In the genomic region with DNA sequence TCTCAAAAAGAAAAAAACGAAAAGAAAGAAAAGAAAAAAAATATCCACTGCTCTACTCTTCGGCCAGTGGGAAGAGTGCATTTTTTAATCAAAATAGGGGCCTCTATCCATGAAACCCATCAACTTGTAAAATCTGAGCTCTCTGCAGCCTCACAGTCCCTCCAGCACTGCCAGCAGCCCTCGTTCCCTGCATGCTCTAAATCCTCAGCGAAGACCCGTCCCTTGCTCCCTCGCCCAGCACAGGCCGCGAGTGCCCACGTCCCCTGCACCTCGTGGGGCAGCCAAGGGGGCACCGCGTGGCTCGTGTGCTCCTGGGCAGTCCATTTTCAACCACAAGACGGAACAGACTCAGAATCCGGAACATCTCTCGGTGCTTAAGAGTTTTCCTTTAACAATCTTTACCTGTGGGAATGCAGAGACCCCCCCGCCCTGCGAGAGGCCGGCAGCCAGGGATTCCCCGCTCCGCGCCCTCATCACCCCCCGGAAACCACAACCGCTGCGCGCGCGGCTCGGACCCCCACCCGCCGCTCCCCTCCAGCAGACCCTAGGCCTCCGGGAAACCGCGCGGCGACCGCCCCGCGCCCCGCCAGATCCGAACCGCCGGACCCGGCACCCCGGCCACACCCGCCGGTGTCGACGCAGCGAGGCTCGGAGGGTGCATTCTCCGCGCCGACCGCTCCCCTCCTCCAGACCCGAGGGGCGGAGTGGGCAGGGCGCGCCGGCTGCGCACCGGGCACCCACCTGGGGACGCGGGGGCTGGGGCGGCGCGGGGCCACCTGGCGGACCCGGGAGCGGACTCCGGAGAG, we compare ENCODE assay signal across 8 cellular contexts. TPM values are rescaled to one million over a fixed set of nuclear protein-coding genes. Genes with fewer than 3 reads are reported as not detected.
DNase-seq lines count a peak whose midpoint lies in the region; TF ChIP-seq lines count a peak whose summit lies in the region.

No MANE protein-coding gene starts in this region.

- WGBS in mesodermal cell (ENCODE audit: insufficient coverage in 2 of 2), 2 experiments, result 2 to 3% methylated on average over 48 to 65 of the region's 71 CpGs

- H3K27me3 ChIP-seq in brain microvascular endothelial cell (replicated peaks), result peaks cover 23% of the 10 kb centered on the region

- H3K36me3 ChIP-seq in KOPT-K1 (ENCODE audit: insufficient read depth, low read length) (no peaks in the 10 kb centered on the region), brain microvascular endothelial cell (replicated peaks) (no peaks in the 10 kb centered on the region), mesodermal cell (ENCODE audit: control insufficient read depth, insufficient read depth, low read length) (no peaks in the 10 kb centered on the region)

- peak overlapping the region; percentile 82 for H3K4me3 ChIP-seq in brain microvascular endothelial cell (ENCODE audit: low read depth, low read length)
- H3K4me3 ChIP-seq in mesodermal cell (ENCODE audit: extremely low read depth, insufficient read depth, low read length, poor library complexity, severe bottlenecking), result peak overlapping the region; percentile 76

- DNase-seq in NCI-H2171 treated with DMSO at 0.1 percent for 48 hours (lab: John Stamatoyannopoulos, UW) (peak; percentile 13), NCI-H2171 (lab: John Stamatoyannopoulos, UW) (no peak), brain microvascular endothelial cell (no peak), HuH-7 (ENCODE audit: low spot score) (no peak), A172 (ENCODE audit: low spot score) (no peak)
- no peak for DNase-seq in activated CD4-positive, CD25-positive, alpha-beta regulatory T cell treated with anti-CD3 and anti-CD28 coated beads, Interleukin-2, amount 50 U/mL, for 72 hours

- in situ Hi-C loops in brain microvascular endothelial cell (cut with HindIII; ENCODE audit: low pct_ligation_motif_present, low sequenced_read_pairs), result no loop called here

- H3K27ac ChIP-seq in KOPT-K1 (ENCODE audit: low read depth, low read length, poor library complexity, severe bottlenecking) (peak overlapping the region; percentile 50), brain microvascular endothelial cell (peak overlapping the region; percentile 26), mesodermal cell (ENCODE audit: low read depth, low read length, severe bottlenecking) (no peak overlapping the region)

- no peak for TF ChIP-seq CTCF in brain microvascular endothelial cell (IDR thresholded peaks at IDR 0.05; ENCODE audit: low read depth, low read length, missing control alignments)

- H3K4me1 ChIP-seq in mesodermal cell (ENCODE audit: control insufficient read depth, insufficient read depth, low read length, poor library complexity, severe bottlenecking), result no peaks in the 10 kb centered on the region

- H3K9me3 ChIP-seq in KOPT-K1 (ENCODE audit: insufficient read depth, low read length, poor library complexity, severe bottlenecking), result no peaks in the 10 kb centered on the region
- H3K9me3 ChIP-seq in mesodermal cell (ENCODE audit: control insufficient read depth, low read length), result no peaks in the 10 kb centered on the region

RNA-seq across cellular contexts. Expression of gene ANKRD27, which starts 0.6 kb away (rescaled TPM):
- polyA plus RNA-seq in mesodermal cell (2013, experiment 1 of 2), result 18.1 TPM
- 18.9 TPM for polyA plus RNA-seq in mesodermal cell (2013, experiment 2 of 2)
- 36.0 and 36.7 TPM in 2 replicates for total RNA-seq in A172 (2014; rRNA removed; shearing (Covaris generic))

RNA-seq across cellular contexts. Expression of gene RGS9BP, which starts 1.3 kb away (rescaled TPM):
- not detected for polyA plus RNA-seq in mesodermal cell (2013, experiment 1 of 2)
- polyA plus RNA-seq in mesodermal cell (2013, experiment 2 of 2), result not detected
- 1.1 and 2.8 TPM in 2 replicates for total RNA-seq in A172 (2014; rRNA removed; shearing (Covaris generic))

RNA-seq across cellular contexts. Expression of gene NUDT19, which starts 17.3 kb away (rescaled TPM):
- polyA plus RNA-seq in mesodermal cell (2013, experiment 1 of 2), result 3.6 TPM
- polyA plus RNA-seq in mesodermal cell (2013, experiment 2 of 2), result 4.6 TPM
- total RNA-seq in A172 (2014; rRNA removed; shearing (Covaris generic)), result 27.7 and 28.8 TPM in 2 replicates

RNA-seq across cellular contexts. Expression of gene TDRD12, which starts 45.2 kb away (rescaled TPM):
- polyA plus RNA-seq in mesodermal cell (2013, experiment 1 of 2), result 0.07 TPM
- 0.15 TPM for polyA plus RNA-seq in mesodermal cell (2013, experiment 2 of 2)
- 0.05 and 0.07 TPM in 2 replicates for total RNA-seq in A172 (2014; rRNA removed; shearing (Covaris generic))
